Comparison of ENCODE assay signal across 34 cellular contexts in genomic region chr10:22753786-22754185, GRCh38.
"Had no signal": no experiment of that assay in that cellular context is flagged by ENCODE, and none has a peak within 500 bp of the region (broad histone marks: within the 10 kb centered on the region; RNA-seq: fewer than 3 reads in every experiment).

No MANE protein-coding gene starts in this region.

- FAIRE-seq: bronchial epithelial cell, endometrium, small intestine had no signal

- DNase-seq: activated CD4-positive, alpha-beta T cell treated with anti-CD3 and anti-CD28 coated beads for 36 hours; activated CD4-positive, CD25-positive, alpha-beta regulatory T cell; activated CD8-positive, alpha-beta T cell treated with anti-CD3 and anti-CD28 coated beads, Interleukin-2, amount 10 ng/mL, durations not matched to agents 7 days and 5 days; activated naive CD4-positive, alpha-beta T cell; activated T-cell treated with anti-CD3 and anti-CD28 coated beads for 4 hours; activated T-cell treated with anti-CD3 and anti-CD28 coated beads, Interleukin-2, amount 50 U/mL, for 72 hours; effector CD8-positive, alpha-beta T cell; erythroblast; head of caudate nucleus; hippocampal formation; lower lobe of right lung; ovary; retina; sigmoid colon; small intestine; stimulated activated CD4-positive, alpha-beta T cell treated with anti-CD3 and anti-CD28 coated beads, Interleukin-4, amount 100 ng/mL, for 24 hours; stimulated activated naive CD8-positive, alpha-beta T cell treated with anti-CD3 and anti-CD28 coated beads, Interleukin-15, amount 100 ng/mL, for 72 hours; substantia nigra; SW 1271; T-helper 9 cell; uterus had no signal

- H3K4me3 Mint-ChIP-seq: activated CD4-positive, alpha-beta T cell treated with anti-CD3 and anti-CD28 coated beads for 36 hours; activated CD8-positive, alpha-beta T cell treated with anti-CD3 and anti-CD28 coated beads, Interleukin-2, amount 10 ng/mL, durations not matched to agents 7 days and 5 days; activated T-cell treated with anti-CD3 and anti-CD28 coated beads, Interleukin-2, amount 50 U/mL, for 72 hours; central memory CD8-positive, alpha-beta T cell; dendritic cell treated with granulocyte-macrophage colony-stimulating factor and Interleukin-4, amounts not matched to agents 40 ng/mL and 50 ng/mL, for 4 days; nephron; stimulated activated effector memory CD8-positive, alpha-beta T cell treated with anti-CD3 and anti-CD28 coated beads, Interleukin-12 subunit alpha, Interleukin-12 subunit beta, amount 100 ng/mL, for 72 hours; stimulated activated naive CD8-positive, alpha-beta T cell treated with anti-CD3 and anti-CD28 coated beads, Interleukin-15, amount 100 ng/mL, for 72 hours; T-helper 1 cell treated with Interleukin-12 subunit alpha and Interleukin-12 subunit beta and Interleukin-4 antibody, amounts not matched to agents 30 μg/mL and 1 μg/mL, for 36 hours; type B pancreatic cell had no signal

- H3K9me3 ChIP-seq: gastroesophageal sphincter, lower lobe of right lung, neutrophil, ovary, sigmoid colon, uterus had no signal

- H3K4me3 ChIP-seq: gastroesophageal sphincter, lower lobe of right lung, ovary, sigmoid colon, uterus had no signal

- H3K9me3 Mint-ChIP-seq: activated naive CD4-positive, alpha-beta T cell treated with anti-CD3 and anti-CD28 coated beads, Interleukin-2, amount 50 U/mL, for 72 hours; activated T-cell treated with anti-CD3 and anti-CD28 coated beads, Interleukin-2, amount 50 U/mL, for 72 hours; central memory CD8-positive, alpha-beta T cell; dendritic cell treated with granulocyte-macrophage colony-stimulating factor and Interleukin-4, amounts not matched to agents 40 ng/mL and 50 ng/mL, for 4 days; nephron; stimulated activated effector memory CD8-positive, alpha-beta T cell treated with anti-CD3 and anti-CD28 coated beads, Interleukin-12 subunit alpha, Interleukin-12 subunit beta, amount 100 ng/mL, for 72 hours; stimulated activated naive CD8-positive, alpha-beta T cell treated with anti-CD3 and anti-CD28 coated beads, Interleukin-15, amount 100 ng/mL, for 72 hours; T-helper 1 cell treated with Interleukin-12 subunit alpha and Interleukin-12 subunit beta and Interleukin-4 antibody, amounts not matched to agents 30 μg/mL and 1 μg/mL, for 36 hours; type B pancreatic cell had no signal

- H3K4me1 Mint-ChIP-seq: activated CD4-positive, alpha-beta T cell treated with anti-CD3 and anti-CD28 coated beads for 36 hours; nephron; stimulated activated effector memory CD8-positive, alpha-beta T cell treated with anti-CD3 and anti-CD28 coated beads, Interleukin-12 subunit alpha, Interleukin-12 subunit beta, amount 100 ng/mL, for 72 hours had no signal

- H3K27me3 ChIP-seq: gastroesophageal sphincter, neutrophil, ovary, sigmoid colon, uterus had no signal

- H3K36me3 Mint-ChIP-seq: activated naive CD4-positive, alpha-beta T cell treated with anti-CD3 and anti-CD28 coated beads, Interleukin-2, amount 50 U/mL, for 72 hours; stimulated activated effector memory CD8-positive, alpha-beta T cell treated with anti-CD3 and anti-CD28 coated beads, Interleukin-12 subunit alpha, Interleukin-12 subunit beta, amount 100 ng/mL, for 72 hours; type B pancreatic cell had no signal

- H3K27me3 Mint-ChIP-seq: activated CD4-positive, alpha-beta T cell treated with anti-CD3 and anti-CD28 coated beads for 36 hours; central memory CD8-positive, alpha-beta T cell; dendritic cell treated with granulocyte-macrophage colony-stimulating factor and Interleukin-4, amounts not matched to agents 40 ng/mL and 50 ng/mL, for 4 days; progenitor cell of endocrine pancreas; stimulated activated naive CD8-positive, alpha-beta T cell treated with anti-CD3 and anti-CD28 coated beads, Interleukin-15, amount 100 ng/mL, for 72 hours; type B pancreatic cell had no signal

- H3K4me1 ChIP-seq: lower lobe of right lung, sigmoid colon, uterus had no signal

- H3K36me3 ChIP-seq: gastroesophageal sphincter, lower lobe of right lung, neutrophil, ovary, sigmoid colon, uterus had no signal

- ATAC-seq: activated CD4-positive, alpha-beta T cell treated with anti-CD3 and anti-CD28 coated beads for 36 hours; activated CD8-positive, alpha-beta T cell treated with anti-CD3 and anti-CD28 coated beads, Interleukin-2, amount 10 ng/mL, durations not matched to agents 7 days and 5 days; activated naive CD4-positive, alpha-beta T cell treated with anti-CD3 and anti-CD28 coated beads, Interleukin-2, amount 50 U/mL, for 72 hours; activated T-cell treated with anti-CD3 and anti-CD28 coated beads, Interleukin-2, amount 50 U/mL, for 72 hours; gastroesophageal sphincter; left lobe of liver; stimulated activated effector memory CD8-positive, alpha-beta T cell treated with anti-CD3 and anti-CD28 coated beads, Interleukin-12 subunit alpha, Interleukin-12 subunit beta, amount 100 ng/mL, for 72 hours; stimulated activated naive CD8-positive, alpha-beta T cell treated with anti-CD3 and anti-CD28 coated beads, Interleukin-15, amount 100 ng/mL, for 72 hours had no signal

- H3K27ac ChIP-seq: gastroesophageal sphincter, lower lobe of right lung, neutrophil, ovary, sigmoid colon, uterus had no signal

- H3K27ac Mint-ChIP-seq: activated CD4-positive, alpha-beta T cell treated with anti-CD3 and anti-CD28 coated beads for 36 hours; activated CD8-positive, alpha-beta T cell treated with anti-CD3 and anti-CD28 coated beads, Interleukin-2, amount 10 ng/mL, durations not matched to agents 7 days and 5 days; activated naive CD4-positive, alpha-beta T cell treated with anti-CD3 and anti-CD28 coated beads, Interleukin-2, amount 50 U/mL, for 72 hours; activated T-cell treated with anti-CD3 and anti-CD28 coated beads, Interleukin-2, amount 50 U/mL, for 72 hours; dendritic cell treated with granulocyte-macrophage colony-stimulating factor and Interleukin-4, amounts not matched to agents 40 ng/mL and 50 ng/mL, for 4 days; progenitor cell of endocrine pancreas; stimulated activated effector memory CD8-positive, alpha-beta T cell treated with anti-CD3 and anti-CD28 coated beads, Interleukin-12 subunit alpha, Interleukin-12 subunit beta, amount 100 ng/mL, for 72 hours; stimulated activated naive CD8-positive, alpha-beta T cell treated with anti-CD3 and anti-CD28 coated beads, Interleukin-15, amount 100 ng/mL, for 72 hours; T-helper 1 cell treated with Interleukin-12 subunit alpha and Interleukin-12 subunit beta and Interleukin-4 antibody, amounts not matched to agents 30 μg/mL and 1 μg/mL, for 36 hours; type B pancreatic cell had no signal
